18 cellular contexts compared by ENCODE assay signal in the genomic region with DNA sequence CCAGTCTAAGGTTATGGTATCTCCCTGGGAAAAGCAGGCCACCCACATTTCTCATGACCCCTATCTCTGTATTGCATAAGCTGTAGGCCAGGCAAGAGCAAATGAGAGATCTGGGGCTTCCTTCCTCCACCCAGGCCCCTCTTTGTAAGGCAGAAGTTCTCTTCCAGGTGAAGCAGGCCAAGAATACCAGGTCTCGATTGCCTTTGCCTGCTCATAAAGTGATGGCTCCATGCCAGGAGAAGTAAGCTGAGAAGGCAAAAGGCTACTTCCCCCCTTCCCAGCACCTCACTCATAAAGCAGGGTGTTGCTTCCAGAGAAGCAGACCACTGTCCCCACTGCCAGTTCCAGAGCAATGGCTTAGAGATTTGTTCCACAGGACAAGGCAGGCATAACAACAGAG.
"Had no signal": no experiment of that assay in that cellular context is flagged by ENCODE, and none has a peak within 500 bp of the region (broad histone marks: within the 10 kb centered on the region; RNA-seq: fewer than 3 reads in every experiment).

No MANE protein-coding gene starts in this region.

- DNase-seq: activated CD4-positive, alpha-beta memory T cell treated with anti-CD3 and anti-CD28 coated beads for 36 hours; activated naive CD4-positive, alpha-beta T cell treated with anti-CD3 and anti-CD28 coated beads, Interleukin-2, amount 10 ng/mL, durations not matched to agents 7 days and 5 days; activated T-cell treated with anti-CD3 and anti-CD28 coated beads, Interleukin-2, amount 50 U/mL, for 24 hours; foreskin melanocyte; head of caudate nucleus; left cardiac atrium; naive thymus-derived CD4-positive, alpha-beta T cell; stimulated activated CD4-positive, alpha-beta T cell treated with anti-CD3 and anti-CD28 coated beads, Interleukin-15, amount 100 ng/mL, for 24 hours; stimulated activated CD4-positive, alpha-beta T cell treated with anti-CD3 and anti-CD28 coated beads, Interleukin-4, amount 100 ng/mL, for 1 hour; stimulated activated naive CD4-positive, alpha-beta T cell; T1000; tibial artery; uterus; WERI-Rb-1 had no signal

- H3K4me1 ChIP-seq: ascending aorta, tibial artery, uterus had no signal

- H3K36me3 Mint-ChIP-seq: activated naive CD4-positive, alpha-beta T cell treated with anti-CD3 and anti-CD28 coated beads, Interleukin-2, amount 10 ng/mL, durations not matched to agents 7 days and 5 days; naive thymus-derived CD4-positive, alpha-beta T cell had no signal

- H3K36me3 ChIP-seq: ascending aorta, pancreas, tibial artery, uterus, WERI-Rb-1 had no signal

- H3K27me3 ChIP-seq: ascending aorta, pancreas, tibial artery, uterus had no signal

- H3K27ac Mint-ChIP-seq: activated CD4-positive, alpha-beta memory T cell treated with anti-CD3 and anti-CD28 coated beads for 36 hours; activated naive CD4-positive, alpha-beta T cell treated with anti-CD3 and anti-CD28 coated beads, Interleukin-2, amount 10 ng/mL, durations not matched to agents 7 days and 5 days; activated T-cell treated with anti-CD3 and anti-CD28 coated beads, Interleukin-2, amount 50 U/mL, for 24 hours; naive thymus-derived CD4-positive, alpha-beta T cell had no signal

- H3K9me3 Mint-ChIP-seq: activated naive CD4-positive, alpha-beta T cell treated with anti-CD3 and anti-CD28 coated beads, Interleukin-2, amount 10 ng/mL, durations not matched to agents 7 days and 5 days had no signal

- H3K4me1 Mint-ChIP-seq: activated naive CD4-positive, alpha-beta T cell treated with anti-CD3 and anti-CD28 coated beads, Interleukin-2, amount 10 ng/mL, durations not matched to agents 7 days and 5 days; naive thymus-derived CD4-positive, alpha-beta T cell had no signal

- H3K27ac ChIP-seq: ascending aorta, epithelial cell of prostate, pancreas, tibial artery, uterus, WERI-Rb-1 had no signal

- FAIRE-seq: pancreas had no signal

- ATAC-seq: left cardiac atrium; naive thymus-derived CD4-positive, alpha-beta T cell had no signal

- H3K9me3 ChIP-seq: pancreas had no signal

- H3K4me3 ChIP-seq: ascending aorta, lung, pancreas, tibial artery, uterus had no signal

- H3K4me3 Mint-ChIP-seq: activated CD4-positive, alpha-beta memory T cell treated with anti-CD3 and anti-CD28 coated beads for 36 hours; activated naive CD4-positive, alpha-beta T cell treated with anti-CD3 and anti-CD28 coated beads, Interleukin-2, amount 10 ng/mL, durations not matched to agents 7 days and 5 days; activated T-cell treated with anti-CD3 and anti-CD28 coated beads, Interleukin-2, amount 50 U/mL, for 24 hours; naive thymus-derived CD4-positive, alpha-beta T cell had no signal
